ENCODE assay signal across 8 cellular contexts in the genomic region with DNA sequence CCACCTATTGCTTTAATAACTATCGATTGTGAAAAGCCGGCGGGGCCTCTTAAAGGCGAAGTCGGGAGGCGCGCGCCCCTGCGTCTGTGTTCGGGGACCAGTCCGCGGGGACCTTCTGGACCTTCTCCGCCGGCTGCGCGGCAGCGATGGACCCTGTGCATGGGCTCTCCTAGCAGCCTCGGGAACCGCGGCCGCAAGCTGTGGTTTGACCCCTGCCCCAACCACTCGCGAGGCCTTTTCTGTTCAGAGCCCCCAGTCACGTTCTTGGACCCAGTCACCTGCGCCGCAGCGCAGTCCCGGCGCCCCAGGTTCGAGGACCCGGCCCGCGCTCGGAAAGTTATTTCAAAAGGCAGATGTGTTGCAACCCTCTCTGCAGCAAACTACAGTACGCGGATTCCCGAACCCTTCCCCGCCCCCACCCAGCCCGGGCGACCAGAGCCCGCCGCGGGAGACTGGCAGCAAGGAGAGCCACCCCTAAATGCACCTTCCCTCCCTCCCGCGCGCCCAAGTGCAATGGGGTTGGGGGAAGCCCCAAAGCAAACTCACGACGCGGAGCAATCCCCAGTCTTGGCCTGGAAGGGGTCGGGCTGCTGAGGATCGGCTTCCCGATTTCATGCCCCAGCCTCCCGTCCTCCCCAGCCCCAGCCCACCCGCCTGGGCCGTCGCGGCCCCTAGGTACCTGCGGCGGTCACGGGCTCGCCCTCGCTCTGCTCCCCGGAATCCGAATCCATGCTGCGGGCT. TPM values are rescaled to one million over a fixed set of nuclear protein-coding genes. Genes with fewer than 3 reads are reported as not detected.
DNase-seq lines count a peak whose midpoint lies in the region; ATAC-seq and TF ChIP-seq lines count a peak whose summit lies in the region.

No MANE protein-coding gene starts in this region.

- H3K27me3 ChIP-seq in heart right ventricle (peaks cover 0 to 72% (median 0%) of the 10 kb centered on the region in 7 donors), psoas muscle (ENCODE audit: insufficient read depth in 3 of 3, low read length in 2 of 3) (peaks cover 0 to 60% (median 15%) of the 10 kb centered on the region in 3 donors)

- H3K4me3 ChIP-seq in heart right ventricle (peak overlapping the region; percentile 25 to 69 (median 62)), psoas muscle (peak overlapping the region; percentile 66)

- H3K4me1 ChIP-seq in heart right ventricle (peaks cover 0 to 52% (median 20%) of the 10 kb centered on the region in 9 donors), psoas muscle (no peaks in the 10 kb centered on the region)

- TF ChIP-seq CTCF in heart right ventricle (IDR thresholded peaks at IDR 0.05) (no peak), psoas muscle (IDR thresholded peaks at IDR 0.05) (no peak)

- H3K4me3 Mint-ChIP-seq in activated CD4-positive, alpha-beta memory T cell treated with anti-CD3 and anti-CD28 coated beads, Interleukin-2, amount 10 ng/mL, durations not matched to agents 7 days and 5 days, result peak overlapping the region; percentile 17

- DNase-seq in NCI-H1417 (lab: John Stamatoyannopoulos, UW), result peak in 2 of 3 experiments; percentile 9 to 36
- DNase-seq in NCI-H1417 treated with DMSO at 0.1 percent for 48 hours (lab: John Stamatoyannopoulos, UW), result no peak
- no peak for DNase-seq in activated CD4-positive, alpha-beta memory T cell treated with anti-CD3 and anti-CD28 coated beads, Interleukin-2, amount 10 ng/mL, durations not matched to agents 7 days and 5 days
- peak in 1 of 2 donors; percentile 39 for DNase-seq in heart right ventricle
- DNase-seq in psoas muscle, result peak; percentile 56 to 58
- no peak for DNase-seq in inferior parietal cortex (ENCODE audit: extremely low spot score)
- no peak for DNase-seq in RKO (ENCODE audit: low spot score)

- H3K27me3 Mint-ChIP-seq in activated CD4-positive, alpha-beta memory T cell treated with anti-CD3 and anti-CD28 coated beads, Interleukin-2, amount 10 ng/mL, durations not matched to agents 7 days and 5 days, result peaks cover 87% of the 10 kb centered on the region

- H3K36me3 ChIP-seq in heart right ventricle, result no peaks in the 10 kb centered on the region
- H3K36me3 ChIP-seq in psoas muscle (ENCODE audit: insufficient read depth in 1 of 2, low read depth in 1 of 2), result no peaks in the 10 kb centered on the region

- intact Hi-C loops in heart right ventricle (cut with DNase I) (no loop called here), psoas muscle (cut with DNase I) (no loop called here)

- POLR2A ChIA-PET in activated CD4-positive, alpha-beta memory T cell treated with anti-CD3 and anti-CD28 coated beads, Interleukin-2, amount 10 ng/mL, durations not matched to agents 7 days and 5 days (lab: Charles Lee), result no interaction called here

- CTCF ChIA-PET in activated CD4-positive, alpha-beta memory T cell treated with anti-CD3 and anti-CD28 coated beads, Interleukin-2, amount 10 ng/mL, durations not matched to agents 7 days and 5 days (lab: Charles Lee), result no interaction called here

- WGBS in heart right ventricle, 2 donors, result 1 to 2% methylated on average over 58 to 65 of the region's 65 CpGs
- WGBS in psoas muscle, 3 donors, result 2 to 3% (median 2%) methylated on average over 56 to 65 of the region's 65 CpGs

- H3K27ac Mint-ChIP-seq in activated CD4-positive, alpha-beta memory T cell treated with anti-CD3 and anti-CD28 coated beads, Interleukin-2, amount 10 ng/mL, durations not matched to agents 7 days and 5 days, result no peak overlapping the region

- H3K9me3 ChIP-seq in heart right ventricle, result no peaks in the 10 kb centered on the region
- H3K9me3 ChIP-seq in psoas muscle, result no peaks in the 10 kb centered on the region

- H3K9me3 Mint-ChIP-seq in activated CD4-positive, alpha-beta memory T cell treated with anti-CD3 and anti-CD28 coated beads, Interleukin-2, amount 10 ng/mL, durations not matched to agents 7 days and 5 days, result no peaks in the 10 kb centered on the region

- H3K4me1 Mint-ChIP-seq in activated CD4-positive, alpha-beta memory T cell treated with anti-CD3 and anti-CD28 coated beads, Interleukin-2, amount 10 ng/mL, durations not matched to agents 7 days and 5 days, result peaks cover 7% of the 10 kb centered on the region

- ATAC-seq in heart right ventricle, result peak; percentile 16 to 64 (median 34)
- ATAC-seq in psoas muscle, result peak in 3 of 4 donors; percentile 52 to 64 (median 52)
- no peak for ATAC-seq in GM18498 (IDR thresholded peaks at IDR 0.05; ENCODE audit: unreplicated experiment)

- H3K36me3 Mint-ChIP-seq in activated CD4-positive, alpha-beta memory T cell treated with anti-CD3 and anti-CD28 coated beads, Interleukin-2, amount 10 ng/mL, durations not matched to agents 7 days and 5 days (ENCODE audit: low read depth), result no peaks in the 10 kb centered on the region

- H3K27ac ChIP-seq in heart right ventricle (peak overlapping the region in 5 of 10 donors; percentile 13 to 66 (median 44)), psoas muscle (no peak overlapping the region)

RNA-seq across cellular contexts. Expression of a gene that starts 0.7 kb away (rescaled TPM):
- under 1 TPM in 1 of 2 experiments, not detected in 1; 0.13 TPM for total RNA-seq in activated CD4-positive, alpha-beta memory T cell treated with anti-CD3 and anti-CD28 coated beads, Interleukin-2, amount 10 ng/mL, durations not matched to agents 7 days and 5 days
- total RNA-seq in heart right ventricle (1 to 10 TPM; 2.2 to 9.3 (median 3.4) TPM), psoas muscle (10 to 100 TPM in 1 of 4 donors, 1 to 10 TPM in 1, under 1 TPM in 2; 0.61 to 14.1 (median 1.6) TPM)
- polyA plus RNA-seq in heart right ventricle (10 to 100 TPM in 1 of 2 donors, 1 to 10 TPM in 1; 1.3 to 14.4 TPM), psoas muscle (10 to 100 TPM in 1 of 3 donors, under 1 TPM in 2; 0.52 to 47.3 (median 0.77) TPM)

Comparison
In these comparisons a context has a peak if more than half of its experiments do, and no peak if none do; other contexts are left out.
1. DNase-seq: peak in NCI-H1417 (2 of 3) and psoas muscle (2 of 2); none in NCI-H1417 treated with DMSO at 0.1 percent for 48 hours (single experiment), activated CD4-positive, alpha-beta memory T cell treated with anti-CD3 and anti-CD28 coated beads, Interleukin-2, amount 10 ng/mL, durations not matched to agents 7 days and 5 days (single experiment), inferior parietal cortex (single experiment) and RKO (single experiment).